ENCODE assay signal across 8 cellular contexts in the genomic region with DNA sequence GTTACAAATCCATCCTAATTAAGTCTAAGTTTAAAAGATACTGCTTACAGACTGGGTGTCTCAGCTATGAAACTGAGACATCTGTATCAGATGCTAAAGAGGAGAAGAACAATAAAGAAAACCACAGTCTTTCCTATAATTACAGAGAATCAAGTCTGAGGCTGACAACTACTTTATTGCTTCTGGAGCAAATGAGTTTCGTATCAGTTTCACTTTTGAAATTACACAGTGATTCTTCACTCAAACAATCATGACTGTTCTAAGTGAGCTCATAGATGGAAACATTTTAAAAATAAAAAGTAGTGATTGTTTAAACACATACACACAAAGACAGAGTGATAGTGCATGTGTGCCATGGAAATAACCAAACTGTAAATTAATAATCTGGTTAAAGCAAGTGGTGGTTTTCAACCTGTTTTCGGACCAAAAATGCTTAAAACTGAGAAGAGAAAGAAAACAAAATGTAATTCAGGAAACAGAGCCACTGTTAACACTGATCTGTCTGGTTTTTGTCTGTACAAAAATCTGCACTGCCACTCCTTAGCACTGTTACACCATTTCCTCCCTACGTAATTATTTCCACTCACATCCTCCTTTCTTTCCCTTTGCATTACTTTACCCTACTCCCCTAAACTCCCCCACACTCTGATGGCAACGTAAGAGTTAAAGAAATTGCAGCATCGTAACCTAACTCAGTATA. TPM values are rescaled to one million over a fixed set of nuclear protein-coding genes. Genes with fewer than 3 reads are reported as not detected.
DNase-seq lines count a peak whose midpoint lies in the region; ATAC-seq, FAIRE-seq and TF ChIP-seq lines count a peak whose summit lies in the region.

No MANE protein-coding gene starts in this region.

- intact Hi-C loops in colonic mucosa (cut with DNase I), result no loop called here
- intact Hi-C loops in uterus (cut with DNase I; ENCODE audit: low total_unique reads), result no loop called here
- intact Hi-C loops in posterior cingulate gyrus (cut with DNase I), result no loop called here

- H3K4me3 ChIP-seq in colonic mucosa (peak overlapping the region; percentile 18), mesenchymal stem cell (ENCODE audit: insufficient read depth in 1 of 2, low read depth in 1 of 2, low read length in 2 of 2) (peak overlapping the region in 1 of 2 experiments; percentile 76), uterus (peak overlapping the region; percentile 21 to 32)

- no peak for TF ChIP-seq POLR2A in uterus (IDR thresholded peaks at IDR 0.05)

- H4K8ac ChIP-seq in mesenchymal stem cell (ENCODE audit: low read length), result no peak overlapping the region

- no peak for TF ChIP-seq CTCF in colonic mucosa (IDR thresholded peaks at IDR 0.05)
- TF ChIP-seq CTCF in uterus (IDR thresholded peaks at IDR 0.05), result no peak

- FAIRE-seq in A204.1 (lab: Jason Lieb, UNC), result peak; percentile 82

- no peak overlapping the region for H3K14ac ChIP-seq in mesenchymal stem cell (ENCODE audit: low read length in 2 of 2)

- no peak overlapping the region for H4K91ac ChIP-seq in mesenchymal stem cell (ENCODE audit: low read length)

- H3K4ac ChIP-seq in mesenchymal stem cell (ENCODE audit: low read depth in 1 of 2, low read length in 2 of 2), result no peak overlapping the region

- peak overlapping the region; percentile 85 for H3K27ac ChIP-seq in colonic mucosa
- H3K27ac ChIP-seq in mesenchymal stem cell (ENCODE audit: low read length, poor library complexity, severe bottlenecking), result peak overlapping the region; percentile 74
- peak overlapping the region; percentile 70 to 89 for H3K27ac ChIP-seq in uterus

- H3K4me2 ChIP-seq in mesenchymal stem cell (ENCODE audit: low read length, poor library complexity, severe bottlenecking), result peak overlapping the region; percentile 34

- no peak overlapping the region for H2BK120ac ChIP-seq in mesenchymal stem cell (ENCODE audit: low read depth, low read length)

- H3K27me3 ChIP-seq in colonic mucosa (no peaks in the 10 kb centered on the region), mesenchymal stem cell (ENCODE audit: control insufficient read depth in 1 of 2, insufficient read depth in 1 of 2, low read length in 2 of 2) (no peaks in the 10 kb centered on the region), uterus (no peaks in the 10 kb centered on the region)

- H3K4me1 ChIP-seq in colonic mucosa, result peaks cover 3% of the 10 kb centered on the region
- peaks cover 3% of the 10 kb centered on the region for H3K4me1 ChIP-seq in mesenchymal stem cell (ENCODE audit: control insufficient read depth, insufficient read depth, low read depth, low read length)
- no peaks in the 10 kb centered on the region for H3K4me1 ChIP-seq in uterus

- H3K18ac ChIP-seq in mesenchymal stem cell (ENCODE audit: low read depth in 1 of 2, low read length in 2 of 2), result no peak overlapping the region

- H3K9me3 ChIP-seq in colonic mucosa (no peaks in the 10 kb centered on the region), mesenchymal stem cell (ENCODE audit: control insufficient read depth, low read length) (peaks cover 17% of the 10 kb centered on the region), uterus (no peaks in the 10 kb centered on the region)

- H2BK12ac ChIP-seq in mesenchymal stem cell (ENCODE audit: low read length in 2 of 2), result no peak overlapping the region

- H2AFZ ChIP-seq in mesenchymal stem cell (ENCODE audit: low read depth, low read length), result no peak overlapping the region

- no peak overlapping the region for H2AK5ac ChIP-seq in mesenchymal stem cell (ENCODE audit: low read length, severe bottlenecking)

- WGBS in mesenchymal stem cell, result 24% methylated on average over 5 of the region's 5 CpGs

- H3K36me3 ChIP-seq in colonic mucosa (no peaks in the 10 kb centered on the region), mesenchymal stem cell (ENCODE audit: control insufficient read depth in 1 of 2, insufficient read depth in 2 of 2, low read depth in 1 of 2, low read length in 2 of 2) (peaks cover 6 to 25% of the 10 kb centered on the region in 2 experiments), uterus (peaks cover 0 to 3% of the 10 kb centered on the region in 2 donors)

- no peak overlapping the region for H3K23ac ChIP-seq in mesenchymal stem cell (ENCODE audit: low read length in 2 of 2)

- no peak overlapping the region for H2BK5ac ChIP-seq in mesenchymal stem cell (ENCODE audit: low read depth, low read length, poor library complexity, severe bottlenecking)

- DNase-seq in OCI-M1 (lab: John Stamatoyannopoulos, UW) (peak; percentile 75), colonic mucosa (no peak), mesenchymal stem cell (peak; percentile 82), uterus (no peak), posterior cingulate gyrus (no peak)

- peaks cover 5% of the 10 kb centered on the region for H3K79me1 ChIP-seq in mesenchymal stem cell (replicated peaks; ENCODE audit: low read length, poor library complexity, severe bottlenecking)

- peak overlapping the region; percentile 19 to 46 for H3K9ac ChIP-seq in colonic mucosa (ENCODE audit: low read depth in 2 of 2, low read length in 2 of 2)
- H3K9ac ChIP-seq in mesenchymal stem cell (ENCODE audit: low read length), result peak overlapping the region; percentile 94

- ATAC-seq in GM18520 (IDR thresholded peaks at IDR 0.05; ENCODE audit: unreplicated experiment), result peak; percentile 81
- peak; percentile 78 for ATAC-seq in HG02981 (IDR thresholded peaks at IDR 0.05; ENCODE audit: unreplicated experiment)

- H2BK15ac ChIP-seq in mesenchymal stem cell (ENCODE audit: low read depth, poor library complexity, severe bottlenecking), result no peak overlapping the region

RNA-seq across cellular contexts. Expression of a gene that starts 12.5 kb away (rescaled TPM):
- 10 to 100 TPM; 28.2 to 28.7 TPM for total RNA-seq in colonic mucosa
- polyA plus RNA-seq in mesenchymal stem cell (2013, experiment 1 of 2), result 66.4 TPM
- 62.1 TPM for polyA plus RNA-seq in mesenchymal stem cell (2013, experiment 2 of 2)
- 100 to 1,000 TPM in 1 of 4 donors, 10 to 100 TPM in 3; 54.7 to 166 (median 77.6) TPM for total RNA-seq in uterus

RNA-seq across cellular contexts. Expression of a gene that starts 53.1 kb away (rescaled TPM):
- total RNA-seq in colonic mucosa (under 1 TPM; 0.40 to 0.64 TPM), uterus (under 1 TPM in 1 of 4 donors, not detected in 3; 0.21 TPM)
- polyA plus RNA-seq in mesenchymal stem cell (2013, experiment 1 of 2), result not detected
- not detected for polyA plus RNA-seq in mesenchymal stem cell (2013, experiment 2 of 2)

Comparison
In these comparisons a context has a peak if more than half of its experiments do, and no peak if none do; other contexts are left out.
1. DNase-seq: peak in OCI-M1 (single experiment) and mesenchymal stem cell (single experiment); none in colonic mucosa (single experiment), uterus (0 of 2) and posterior cingulate gyrus (0 of 10).
2. Peak in every context shown above with its lines, with median percentiles within 50 percentile points of each other: H3K27ac ChIP-seq.